ENCODE assay signal across 1 cellular context in the genomic region with DNA sequence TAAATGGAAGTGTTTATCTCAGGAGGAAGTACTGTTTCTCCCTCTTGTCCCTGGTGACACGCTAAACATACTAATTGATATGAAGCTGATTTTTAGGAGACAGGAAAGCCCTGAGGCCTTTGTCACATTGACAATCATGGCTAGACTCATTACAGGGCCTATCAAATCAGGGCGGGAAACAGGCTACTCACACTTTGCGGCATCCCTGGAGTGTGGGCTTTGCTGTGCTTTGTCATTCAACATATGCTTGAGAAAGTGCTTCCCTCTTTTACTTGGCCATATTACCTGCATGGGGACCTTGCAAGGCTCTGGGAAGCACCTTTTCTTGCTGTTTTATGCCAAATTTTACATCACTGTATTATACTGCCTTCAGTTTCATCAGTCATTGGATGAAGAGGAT.
TF ChIP-seq lines count a peak whose summit lies in the region.

No MANE protein-coding gene starts in this region.

TF ChIP-seq in GM23338, 12 proteins besides CTCF, POLR2A, EP300 and RAD21 (continued from another document):
- TF ChIP-seq EZH2phosphoT487 (IDR thresholded peaks at IDR 0.05; ENCODE audit: unreplicated experiment): no peak
- TF ChIP-seq CREB1 (CRISPR knock-in tag; IDR thresholded peaks at IDR 0.05; ENCODE audit: low read depth): no peak
